ENCODE assay signal across 8 cellular contexts in the genomic region with DNA sequence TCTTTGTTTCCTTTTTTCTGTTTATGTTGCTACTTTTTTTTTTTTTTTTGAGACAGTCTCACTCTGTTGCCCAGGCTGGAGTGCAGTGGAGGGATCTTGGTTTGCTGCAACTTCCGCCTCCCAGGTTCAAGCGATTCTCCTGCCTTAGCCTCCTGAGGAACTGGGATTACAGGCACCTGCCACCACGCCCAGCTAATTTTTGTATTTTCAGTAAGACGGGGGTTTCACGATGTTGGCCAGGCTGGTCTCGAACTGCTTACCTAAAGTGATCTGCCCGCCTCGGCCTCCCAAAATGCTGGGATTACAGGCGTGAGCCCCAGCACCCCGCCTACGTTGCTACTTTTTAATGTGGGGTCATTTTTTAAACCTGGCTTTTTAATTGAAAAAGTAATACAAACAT. TPM values are rescaled to one million over a fixed set of nuclear protein-coding genes. Genes with fewer than 3 reads are reported as not detected.
DNase-seq lines count a peak whose midpoint lies in the region; ATAC-seq and TF ChIP-seq lines count a peak whose summit lies in the region.
"Not testable (repeated sequence)": the region's sequence is repeated elsewhere in the genome, so short reads cannot be mapped to it uniquely, and the experiment has no call there.

No MANE protein-coding gene starts in this region.

- H2AFZ ChIP-seq in ACC112 (ENCODE audit: low read length, unreplicated experiment) = peak overlapping the region; percentile 64

- H3K9me3 Mint-ChIP-seq in activated T-helper 2 cell treated with anti-CD3 and anti-CD28 coated beads, Interferon-gamma antibody, Interleukin-2, Interleukin-4, amounts not matched to agents 10 μg/mL and 5 μg/mL and 100 μg/mL, durations not matched to agents 14 hours and 24 hours and 36 hours; natural killer cell treated with Interleukin-12 subunit alpha and Interleukin-12 subunit beta and Interleukin-15 and Interleukin-18, amount 100 ng/mL, for 72 hours; stimulated activated memory B cell treated with anti-CD40 and anti-IgM and Interleukin-4, amounts not matched to agents 10 μg/mL and 1 μg/mL and 100 μg/mL, for 72 hours: not testable (repeated sequence)

- peak overlapping the region; percentile 71 for H3K27ac ChIP-seq in ACC112 (ENCODE audit: low read depth, low read length)
- H3K27ac ChIP-seq in Peyer's patch = peak overlapping the region; percentile 98 to 99 (median 98)
- H3K27ac ChIP-seq in dorsolateral prefrontal cortex = peak overlapping the region in 57 of 59 donors; percentile 81 to 98 (median 93)

- not testable (repeated sequence) for H3K9me3 ChIP-seq in Peyer's patch

- peaks cover 49% of the 10 kb centered on the region for H3K4me1 Mint-ChIP-seq in activated T-helper 2 cell treated with anti-CD3 and anti-CD28 coated beads, Interferon-gamma antibody, Interleukin-2, Interleukin-4, amounts not matched to agents 10 μg/mL and 5 μg/mL and 100 μg/mL, durations not matched to agents 14 hours and 24 hours and 36 hours (ENCODE audit: low read depth)
- H3K4me1 Mint-ChIP-seq in natural killer cell treated with Interleukin-12 subunit alpha and Interleukin-12 subunit beta and Interleukin-15 and Interleukin-18, amount 100 ng/mL, for 72 hours (ENCODE audit: low read depth in 2 of 2) = peaks cover 35 to 41% of the 10 kb centered on the region in 2 donors
- H3K4me1 Mint-ChIP-seq in stimulated activated memory B cell treated with anti-CD40 and anti-IgM and Interleukin-4, amounts not matched to agents 10 μg/mL and 1 μg/mL and 100 μg/mL, for 72 hours = peaks cover 59% of the 10 kb centered on the region

- TF ChIP-seq CTCF in Peyer's patch (IDR thresholded peaks at IDR 0.05); dorsolateral prefrontal cortex (IDR thresholded peaks at IDR 0.05 in 54 of 56, conservative IDR thresholded peaks at IDR 0.05 in 2 of 56; ENCODE audit: low read depth in 1 of 56, partially characterized antibody in 56 of 56): not testable (repeated sequence)

- not testable (repeated sequence) for H3K36me3 ChIP-seq in ACC112 (ENCODE audit: insufficient read depth, low read length); H7 (replicated peaks; ENCODE audit: control insufficient read depth, insufficient read depth, low read length); Peyer's patch

- not testable (repeated sequence) for DNase-seq in H7; activated T-helper 2 cell treated with anti-CD3 and anti-CD28 coated beads, Interferon-gamma antibody, Interleukin-2, Interleukin-4, amounts not matched to agents 10 μg/mL and 5 μg/mL and 100 μg/mL, durations not matched to agents 14 hours and 24 hours and 36 hours (ENCODE audit: low spot score); dorsolateral prefrontal cortex; natural killer cell treated with Interleukin-12 subunit alpha and Interleukin-12 subunit beta and Interleukin-15 and Interleukin-18, amount 100 ng/mL, for 72 hours (ENCODE audit: low spot score)
- DNase-seq in Peyer's patch = peak in 1 of 3 donors; percentile 26

- peak overlapping the region; percentile 97 for H3K27ac Mint-ChIP-seq in activated T-helper 2 cell treated with anti-CD3 and anti-CD28 coated beads, Interferon-gamma antibody, Interleukin-2, Interleukin-4, amounts not matched to agents 10 μg/mL and 5 μg/mL and 100 μg/mL, durations not matched to agents 14 hours and 24 hours and 36 hours
- peak overlapping the region; percentile 90 to 93 for H3K27ac Mint-ChIP-seq in natural killer cell treated with Interleukin-12 subunit alpha and Interleukin-12 subunit beta and Interleukin-15 and Interleukin-18, amount 100 ng/mL, for 72 hours
- peak overlapping the region; percentile 99 for H3K27ac Mint-ChIP-seq in stimulated activated memory B cell treated with anti-CD40 and anti-IgM and Interleukin-4, amounts not matched to agents 10 μg/mL and 1 μg/mL and 100 μg/mL, for 72 hours

- not testable (repeated sequence) for ATAC-seq in natural killer cell treated with Interleukin-12 subunit alpha and Interleukin-12 subunit beta and Interleukin-15 and Interleukin-18, amount 100 ng/mL, for 72 hours; stimulated activated memory B cell treated with anti-CD40 and anti-IgM and Interleukin-4, amounts not matched to agents 10 μg/mL and 1 μg/mL and 100 μg/mL, for 72 hours

- H3K36me3 Mint-ChIP-seq in activated T-helper 2 cell treated with anti-CD3 and anti-CD28 coated beads, Interferon-gamma antibody, Interleukin-2, Interleukin-4, amounts not matched to agents 10 μg/mL and 5 μg/mL and 100 μg/mL, durations not matched to agents 14 hours and 24 hours and 36 hours (ENCODE audit: low read depth) = peaks cover 21% of the 10 kb centered on the region
- H3K36me3 Mint-ChIP-seq in natural killer cell treated with Interleukin-12 subunit alpha and Interleukin-12 subunit beta and Interleukin-15 and Interleukin-18, amount 100 ng/mL, for 72 hours = peaks cover 13% of the 10 kb centered on the region
- H3K36me3 Mint-ChIP-seq in stimulated activated memory B cell treated with anti-CD40 and anti-IgM and Interleukin-4, amounts not matched to agents 10 μg/mL and 1 μg/mL and 100 μg/mL, for 72 hours = not testable (repeated sequence)

- H3K4me1 ChIP-seq in ACC112 (ENCODE audit: control insufficient read depth, insufficient read depth, low read length, unreplicated experiment) (peaks cover 24% of the 10 kb centered on the region), Peyer's patch (peaks cover 0 to 25% (median 11%) of the 10 kb centered on the region in 4 donors)

- H3K27me3 Mint-ChIP-seq in activated T-helper 2 cell treated with anti-CD3 and anti-CD28 coated beads, Interferon-gamma antibody, Interleukin-2, Interleukin-4, amounts not matched to agents 10 μg/mL and 5 μg/mL and 100 μg/mL, durations not matched to agents 14 hours and 24 hours and 36 hours (ENCODE audit: low read depth); natural killer cell treated with Interleukin-12 subunit alpha and Interleukin-12 subunit beta and Interleukin-15 and Interleukin-18, amount 100 ng/mL, for 72 hours; stimulated activated memory B cell treated with anti-CD40 and anti-IgM and Interleukin-4, amounts not matched to agents 10 μg/mL and 1 μg/mL and 100 μg/mL, for 72 hours: not testable (repeated sequence)

- H3K79me2 ChIP-seq in ACC112 (ENCODE audit: control insufficient read depth, insufficient read depth, low read length, unreplicated experiment) = peaks cover 54% of the 10 kb centered on the region

- peak overlapping the region; percentile 98 for H3K4me3 ChIP-seq in ACC112 (ENCODE audit: low read depth, low read length)
- H3K4me3 ChIP-seq in H7 (ENCODE audit: insufficient read depth, low read depth, low read length) = peak overlapping the region; percentile 91; the same call in 1 of the 2 replicates
- H3K4me3 ChIP-seq in Peyer's patch = peak overlapping the region; percentile 87 to 98 (median 92)
- H3K4me3 ChIP-seq in dorsolateral prefrontal cortex = peak overlapping the region; percentile 58 to 100 (median 94)
- H3K4me3 ChIP-seq in iPS-11a (ENCODE audit: low read depth, low read length) = peak overlapping the region; percentile 87

- H3K4me3 Mint-ChIP-seq in activated T-helper 2 cell treated with anti-CD3 and anti-CD28 coated beads, Interferon-gamma antibody, Interleukin-2, Interleukin-4, amounts not matched to agents 10 μg/mL and 5 μg/mL and 100 μg/mL, durations not matched to agents 14 hours and 24 hours and 36 hours (ENCODE audit: low read depth) = peak overlapping the region; percentile 98
- H3K4me3 Mint-ChIP-seq in natural killer cell treated with Interleukin-12 subunit alpha and Interleukin-12 subunit beta and Interleukin-15 and Interleukin-18, amount 100 ng/mL, for 72 hours = peak overlapping the region; percentile 94
- peak overlapping the region; percentile 91 for H3K4me3 Mint-ChIP-seq in stimulated activated memory B cell treated with anti-CD40 and anti-IgM and Interleukin-4, amounts not matched to agents 10 μg/mL and 1 μg/mL and 100 μg/mL, for 72 hours

- not testable (repeated sequence) for H3K27me3 ChIP-seq in ACC112 (ENCODE audit: insufficient read depth, low read length); H7 (ENCODE audit: control insufficient read depth, insufficient read depth, low read length); Peyer's patch; dorsolateral prefrontal cortex

- not testable (repeated sequence) for TF ChIP-seq POLR2A in Peyer's patch (IDR thresholded peaks at IDR 0.05)

- intact Hi-C loops in activated T-helper 2 cell treated with anti-CD3 and anti-CD28 coated beads, Interferon-gamma antibody, Interleukin-2, Interleukin-4, amounts not matched to agents 10 μg/mL and 5 μg/mL and 100 μg/mL, durations not matched to agents 14 hours and 24 hours and 36 hours (cut with micrococcal nuclease) = loop anchor here (1.0 to 10.0 kb wide), 10 partner anchors 9 to 950 kb away; a partner anchor contains a TSS
- intact Hi-C loops in dorsolateral prefrontal cortex (cut with DNase I) = loop anchor here (2.0 to 5.0 kb wide), 3 partner anchors 203 to 950 kb away; a partner anchor contains a TSS

RNA-seq across cellular contexts. Expression of a gene that starts 1.2 kb away (rescaled TPM):
- total RNA-seq in H7 (2014; rRNA removed; shearing (Covaris generic)) = 19.9 and 20.9 TPM in 2 replicates
- total RNA-seq in Peyer's patch (10 to 100 TPM; 31.1 to 49.6 (median 39.2) TPM), dorsolateral prefrontal cortex (10 to 100 TPM; 14.5 to 24.0 (median 19.2) TPM)
- total RNA-seq in activated T-helper 2 cell treated with anti-CD3 and anti-CD28 coated beads, Interferon-gamma antibody, Interleukin-2, Interleukin-4, amounts not matched to agents 10 μg/mL and 5 μg/mL and 100 μg/mL, durations not matched to agents 14 hours and 24 hours and 36 hours = 21.5 and 22.1 TPM in 2 replicates
- total RNA-seq in natural killer cell treated with Interleukin-12 subunit alpha and Interleukin-12 subunit beta and Interleukin-15 and Interleukin-18, amount 100 ng/mL, for 72 hours = 10 to 100 TPM; 25.4 to 36.1 TPM
